In genomic region chr2:39124000-39124769, GRCh38 we compare ENCODE assay signal across 1 cellular context.
TF ChIP-seq lines count a peak whose summit lies in the region.

No MANE protein-coding gene starts in this region.

TF ChIP-seq in K562, 482 proteins besides CTCF, POLR2A, EP300 and RAD21 (continued from another document):
- TF ChIP-seq E2F6 (IDR thresholded peaks at IDR 0.05; ENCODE audit: borderline replicate concordance in 1 of 2, extremely low read depth in 1 of 2, insufficient read depth in 1 of 2, insufficient read length in 1 of 2, low read depth in 1 of 2, low read length in 1 of 2, poor library complexity in 1 of 2, severe bottlenecking in 1 of 2): peak; percentile 93 to 96
- peak; percentile 79 for TF ChIP-seq PRDM10 (IDR thresholded peaks at IDR 0.05; ENCODE audit: partially characterized antibody)
- no peak for TF ChIP-seq ZNF444 (CRISPR knock-in tag; IDR thresholded peaks at IDR 0.05)
- TF ChIP-seq RREB1 (CRISPR knock-in tag; IDR thresholded peaks at IDR 0.05): peak; percentile 73; the same call in 1 of the 2 replicates
- TF ChIP-seq ZFP30 (CRISPR knock-in tag; IDR thresholded peaks at IDR 0.05; ENCODE audit: borderline replicate concordance): no peak
- TF ChIP-seq TAF1 (IDR thresholded peaks at IDR 0.05; ENCODE audit: control insufficient read depth, extremely low read depth, insufficient read depth, low read length, severe bottlenecking): peak; percentile 76
- TF ChIP-seq MAFK (IDR thresholded peaks at IDR 0.05; ENCODE audit: low read length): no peak
- no peak for TF ChIP-seq ATF4 (CRISPR knock-in tag; IDR thresholded peaks at IDR 0.05)
- peak; percentile 15; the same call in 1 of the 2 replicates for TF ChIP-seq PKNOX1 (IDR thresholded peaks at IDR 0.05)
- TF ChIP-seq PCBP2 (IDR thresholded peaks at IDR 0.05; ENCODE audit: low read depth, low read length, poor library complexity, severe bottlenecking): no peak
- TF ChIP-seq HMG20B (CRISPR knock-in tag; IDR thresholded peaks at IDR 0.05): no peak
- TF ChIP-seq ZBTB12 (CRISPR knock-in tag; IDR thresholded peaks at IDR 0.05): peak; percentile 95
- peak; percentile 45 for TF ChIP-seq ZFX (CRISPR knock-in tag; IDR thresholded peaks at IDR 0.05)
- TF ChIP-seq ETV6 (IDR thresholded peaks at IDR 0.05; ENCODE audit: borderline replicate concordance in 1 of 2, low read depth in 2 of 2, low read length in 1 of 2): 0 out of 4 replicates have a peak, but pooled peaks of 1 of the 2 experiments have one; percentile 13
- TF ChIP-seq ETV6 (CRISPR knock-in tag; IDR thresholded peaks at IDR 0.05; ENCODE audit: borderline replicate concordance): no peak
- TF ChIP-seq ZNF280A (IDR thresholded peaks at IDR 0.05; ENCODE audit: low read depth, partially characterized antibody): no peak
- TF ChIP-seq HNRNPL (IDR thresholded peaks at IDR 0.05; ENCODE audit: low read depth, low read length): peak; percentile 58; the same call in 1 of the 2 replicates
- TF ChIP-seq USF1 (CRISPR knock-in tag; IDR thresholded peaks at IDR 0.05): peak; percentile 67; the same call in 1 of the 2 replicates
- TF ChIP-seq SMC3 (conservative IDR thresholded peaks at IDR 0.05; ENCODE audit: insufficient read depth, low read depth, low read length): no peak; the same call in 1 of the 2 replicates
- no peak for TF ChIP-seq HIVEP1 (CRISPR knock-in tag; IDR thresholded peaks at IDR 0.05)
- TF ChIP-seq HOXB6 (CRISPR knock-in tag; IDR thresholded peaks at IDR 0.05; ENCODE audit: borderline replicate concordance): no peak
- TF ChIP-seq ZNF77 (CRISPR knock-in tag; IDR thresholded peaks at IDR 0.05): no peak
- TF ChIP-seq NFIC (IDR thresholded peaks at IDR 0.05): peak; percentile 40
- no peak for TF ChIP-seq ZNF696 (CRISPR knock-in tag; conservative IDR thresholded peaks at IDR 0.05)
- 0 out of 2 replicates have a peak, but pooled peaks have one; percentile 29 for TF ChIP-seq ELF1 (tag; IDR thresholded peaks at IDR 0.05)
- TF ChIP-seq CREB5 (CRISPR knock-in tag; IDR thresholded peaks at IDR 0.05): no peak
- TF ChIP-seq POLR2G (IDR thresholded peaks at IDR 0.05; ENCODE audit: low read depth, low read length): peak; percentile 83
- no peak for TF ChIP-seq ZBTB5 (IDR thresholded peaks at IDR 0.05)
- no peak for TF ChIP-seq NR4A1 (CRISPR knock-in tag; IDR thresholded peaks at IDR 0.05)
- TF ChIP-seq NR4A1 (tag; IDR thresholded peaks at IDR 0.05): no peak; the same call in 1 of the 2 replicates
- TF ChIP-seq NCOA4 (IDR thresholded peaks at IDR 0.05; ENCODE audit: partially characterized antibody): peak; percentile 96
TF ChIP-seq in K562: peak in this region for 161.
